Comparison of ENCODE assay signal across 14 cellular contexts in genomic region chr20:63940472-63941266, GRCh38. TPM values are rescaled to one million over a fixed set of nuclear protein-coding genes. Genes with fewer than 3 reads are reported as not detected.
DNase-seq lines count a peak whose midpoint lies in the region; ATAC-seq, FAIRE-seq and TF ChIP-seq lines count a peak whose summit lies in the region.
"Had no signal": no experiment of that assay in that cellular context is flagged by ENCODE, and none has a peak within 500 bp of the region (broad histone marks: within the 10 kb centered on the region; RNA-seq: fewer than 3 reads in every experiment).

No MANE protein-coding gene starts in this region.

- no peaks in the 10 kb centered on the region for H3K36me3 ChIP-seq in ES-I3 (ENCODE audit: insufficient read depth, low read length)
- peaks cover 16 to 47% of the 10 kb centered on the region in 2 experiments; a peak in 3 of 4 replicates for H3K36me3 ChIP-seq in GM12878 (ENCODE audit: control insufficient read depth in 2 of 2, insufficient read depth in 2 of 2, low read length in 1 of 2)
- peaks cover 0 to 40% (median 20%) of the 10 kb centered on the region in 4 donors for H3K36me3 ChIP-seq in right lobe of liver

- H3K9ac ChIP-seq in ES-I3 (ENCODE audit: low read depth, low read length) (peak overlapping the region; percentile 59), GM12878 (ENCODE audit: control insufficient read depth, insufficient read depth, low read length) (no peak overlapping the region)
- H3K9ac ChIP-seq: KMS-11 had no signal

- POLR2A ChIA-PET in GM12878 (lab: Charles Lee) = interaction anchor here (0.7 kb wide), 1 partner anchor 13 kb away, joined by 4 read pairs; no protein-coding TSS in a partner anchor

- H3K4me1 ChIP-seq in ES-I3 (ENCODE audit: insufficient read depth, low read length) = peaks cover 8% of the 10 kb centered on the region; the same call in 1 of the 2 replicates
- no peaks in the 10 kb centered on the region for H3K4me1 ChIP-seq in GM12878 (ENCODE audit: control insufficient read depth, insufficient read depth, low read length)
- no peaks in the 10 kb centered on the region for H3K4me1 ChIP-seq in right lobe of liver

- SMC1A ChIA-PET in GM12878 (lab: Charles Lee; ENCODE audit: uncharacterized antibody, unreplicated experiment) = no interaction called here

- no TSS peak for BruUV-seq in GM12878 (replicated peaks; lab: Mats Ljungman, UMichigan)

- TF ChIP-seq POLR2A in GM12878 (IDR thresholded peaks at IDR 0.05; ENCODE audit: low read depth, low read length) (0 out of 2 replicates have a peak, but pooled peaks have one; percentile 21), right lobe of liver (IDR thresholded peaks at IDR 0.05) (no peak), lower leg skin (IDR thresholded peaks at IDR 0.05) (no peak)

- H3K4me3 ChIP-seq in GM12878 = no peak overlapping the region
- no peak overlapping the region for H3K4me3 ChIP-seq in right lobe of liver
- no peak overlapping the region for H3K4me3 ChIP-seq in lower leg skin (ENCODE audit: low read depth, poor library complexity, severe bottlenecking)
- H3K4me3 ChIP-seq: cardiac muscle cell had no signal

- TF ChIP-seq CTCF in 22Rv1 (IDR thresholded peaks at IDR 0.05) (no peak), GM12878 (IDR thresholded peaks at IDR 0.05 in 2 of 3, conservative IDR thresholded peaks at IDR 0.05 in 1 of 3; ENCODE audit: control insufficient read depth in 2 of 3, extremely low read depth in 1 of 3, insufficient read depth in 1 of 3, low read depth in 3 of 3, low read length in 3 of 3) (no peak), right lobe of liver (IDR thresholded peaks at IDR 0.05) (no peak), lower leg skin (IDR thresholded peaks at IDR 0.05) (no peak)

- in situ Hi-C loops in GM12878 (cut with MboI) = no loop called here

- H4K20me1 ChIP-seq in GM12878 (ENCODE audit: control insufficient read depth, insufficient read depth) = no peaks in the 10 kb centered on the region

- H3K27me3 ChIP-seq in GM12878 (replicated peaks in 1 of 2; ENCODE audit: control insufficient read depth in 2 of 2, insufficient read depth in 2 of 2, low read length in 1 of 2) = no peaks in the 10 kb centered on the region
- no peaks in the 10 kb centered on the region for H3K27me3 ChIP-seq in right lobe of liver
- H3K27me3 ChIP-seq: cardiac muscle cell had no signal

- intact Hi-C loops in GM12878 (cut with micrococcal nuclease; ENCODE audit: unreplicated experiment) = no loop called here
- intact Hi-C loops in right lobe of liver (cut with DNase I) = no loop called here
- intact Hi-C loops in lower leg skin (cut with DNase I; ENCODE audit: low total_unique reads) = no loop called here

- no peak overlapping the region for H2AFZ ChIP-seq in GM12878 (ENCODE audit: control insufficient read depth, low read depth, low read length)

- FAIRE-seq in GM12878 (lab: Jason Lieb, UNC) = no peak

- no peak for TF ChIP-seq RAD21 in GM12878 (IDR thresholded peaks at IDR 0.05; ENCODE audit: insufficient read depth, low read depth, low read length)

- DNase-seq in GM12878 (ENCODE audit: low read depth, low spot score) (no peak), right lobe of liver (peak in 2 of 3 donors; percentile 30 to 55), lower leg skin (ENCODE audit: low spot score in 2 of 2) (no peak)
- DNase-seq: GDM1, NCI-H1930, NCI-H774 had no signal

- CTCF ChIA-PET in GM12878 (lab: Yijun Ruan, JAX) = interaction anchor here (0.9 kb wide), 1 partner anchor 26 kb away, joined by 3 read pairs; no protein-coding TSS in a partner anchor

- no peak for ATAC-seq in GM12878
- ATAC-seq in right lobe of liver = no peak
- ATAC-seq in HG03196 (IDR thresholded peaks at IDR 0.05; ENCODE audit: unreplicated experiment) = no peak
- no peak for ATAC-seq in GM19395 (IDR thresholded peaks at IDR 0.05; ENCODE audit: unreplicated experiment)
- no peak for ATAC-seq in HG03354 (IDR thresholded peaks at IDR 0.05; ENCODE audit: poor library complexity, severe bottlenecking, unreplicated experiment)

- H3K9me3 ChIP-seq in ES-I3 (ENCODE audit: control insufficient read depth, insufficient read depth, low read length) (no peaks in the 10 kb centered on the region), GM12878 (replicated peaks; ENCODE audit: control insufficient read depth, insufficient read depth, low read length) (no peaks in the 10 kb centered on the region; the same call in 2 of the 3 replicates), right lobe of liver (no peaks in the 10 kb centered on the region)

- H3K79me2 ChIP-seq in GM12878 (ENCODE audit: control insufficient read depth, insufficient read depth, low read length) = no peaks in the 10 kb centered on the region

- H3K4me2 ChIP-seq in GM12878 (ENCODE audit: control insufficient read depth, insufficient read depth) = no peak overlapping the region
- H3K4me2 ChIP-seq: KMS-11 had no signal

- peak overlapping the region; percentile 57 for H3K27ac ChIP-seq in 22Rv1
- H3K27ac ChIP-seq in GM12878 (ENCODE audit: control insufficient read depth, insufficient read depth) = no peak overlapping the region
- no peak overlapping the region for H3K27ac ChIP-seq in right lobe of liver
- H3K27ac ChIP-seq: C4-2B, cardiac muscle cell, KMS-11 had no signal

- no peak for TF ChIP-seq EP300 in GM12878 (IDR thresholded peaks at IDR 0.05; ENCODE audit: borderline replicate concordance in 1 of 2, control insufficient read depth in 1 of 2, low read depth in 2 of 2, low read length in 2 of 2)

- RAD21 ChIA-PET in GM12878 (lab: Charles Lee; ENCODE audit: unreplicated experiment) = no interaction called here

- WGBS in GM12878 (ENCODE audit: insufficient coverage, insufficient replicate concordance, low lambda C conversion rate, missing lambda C conversion rate) = 98% methylated on average over 54 of the region's 58 CpGs
- 93% methylated on average over 6 of the region's 58 CpGs for WGBS in right lobe of liver (ENCODE audit: insufficient coverage, low coverage, low lambda C conversion rate, missing lambda C conversion rate)
- 93 to 94% methylated on average over 32 to 56 of the region's 58 CpGs for WGBS in lower leg skin, 2 donors

RNA-seq across cellular contexts. Expression of gene UCKL1, which starts 15.5 kb away (rescaled TPM):
- total RNA-seq in GM12878 (2013; cell fraction: nucleolus; rRNA removed) = 58.9 and 62.6 TPM in 2 replicates
- 17.5 and 23.6 TPM in 2 replicates for total RNA-seq in GM12878 (2014; rRNA removed)
- 11.0 and 13.2 TPM in 2 replicates for total RNA-seq in GM12878 (2014; rRNA removed; fragmentation: Illumina TruSeq; extraction: Trizol)
- 30.0 and 36.3 TPM in 2 replicates for total RNA-seq in GM12878 (2021)
- polyA plus RNA-seq in GM12878 (2011; ENCODE audit: low read depth) = 10.2 TPM
- 10.9 and 26.0 TPM in 2 replicates for polyA plus RNA-seq in GM12878 (2011; rRNA removed)
- polyA plus RNA-seq in GM12878 (2011; cell fraction: cytosol; rRNA removed) = 34.7 and 54.2 TPM in 2 replicates
- 190 and 213 TPM in 2 replicates for polyA plus RNA-seq in GM12878 (2011; cell fraction: nucleus; rRNA removed)
- 22.7 and 27.4 TPM in 2 replicates for polyA plus RNA-seq in GM12878 (2012)
- polyA plus RNA-seq in GM12878 (2014; fragmentation: Illumina TruSeq; extraction: Trizol) = 5.6 and 13.4 TPM in 2 replicates
- 1 to 10 TPM; 2.4 to 7.9 TPM for polyA plus RNA-seq in GM12878 (2014; fragmentation: Nextera tagmentation; extraction: Ambion mirVana)
- polyA plus RNA-seq in GM12878 (2014; rRNA removed) = 34.4 and 42.5 TPM in 2 replicates
- polyA plus RNA-seq in GM12878 (2016; fragmentation: Nextera tagmentation; extraction: Ambion mirVana) = 10 to 100 TPM; 27.9 to 30.8 TPM
- polyA minus RNA-seq in GM12878 (2011; rRNA and poly(A)+ RNA removed) = 21.1 and 31.2 TPM in 2 replicates
- polyA minus RNA-seq in GM12878 (2011; cell fraction: cytosol; rRNA and poly(A)+ RNA removed) = 9.9 and 11.3 TPM in 2 replicates
- polyA minus RNA-seq in GM12878 (2011; cell fraction: nucleus; rRNA and poly(A)+ RNA removed) = 26.1 and 40.2 TPM in 2 replicates
- 10 to 100 TPM; 13.1 to 28.5 (median 16.9) TPM for total RNA-seq in right lobe of liver
- total RNA-seq in lower leg skin = 10 to 100 TPM; 28.1 to 44.3 (median 33.6) TPM

RNA-seq across cellular contexts. Expression of gene ZNF512B, which starts 29.1 kb away (rescaled TPM):
- 16.9 and 19.5 TPM in 2 replicates for total RNA-seq in GM12878 (2013; cell fraction: nucleolus; rRNA removed)
- 11.2 and 12.1 TPM in 2 replicates for total RNA-seq in GM12878 (2014; rRNA removed)
- total RNA-seq in GM12878 (2014; rRNA removed; fragmentation: Illumina TruSeq; extraction: Trizol) = 5.2 and 5.6 TPM in 2 replicates
- 21.2 and 23.9 TPM in 2 replicates for total RNA-seq in GM12878 (2021)
- polyA plus RNA-seq in GM12878 (2011; ENCODE audit: low read depth) = 4.3 TPM
- 1.8 and 2.8 TPM in 2 replicates for polyA plus RNA-seq in GM12878 (2011; rRNA removed)
- polyA plus RNA-seq in GM12878 (2011; cell fraction: cytosol; rRNA removed) = 4.7 and 6.6 TPM in 2 replicates
- polyA plus RNA-seq in GM12878 (2011; cell fraction: nucleus; rRNA removed) = 39.6 and 50.7 TPM in 2 replicates
- polyA plus RNA-seq in GM12878 (2012) = 11.0 and 14.2 TPM in 2 replicates
- polyA plus RNA-seq in GM12878 (2014; fragmentation: Illumina TruSeq; extraction: Trizol) = 2.0 and 5.1 TPM in 2 replicates
- under 1 TPM; 0.06 to 0.09 TPM for polyA plus RNA-seq in GM12878 (2014; fragmentation: Nextera tagmentation; extraction: Ambion mirVana)
- 12.2 and 15.2 TPM in 2 replicates for polyA plus RNA-seq in GM12878 (2014; rRNA removed)
- polyA plus RNA-seq in GM12878 (2016; fragmentation: Nextera tagmentation; extraction: Ambion mirVana) = 1 to 10 TPM; 1.1 to 1.6 TPM
- 1.8 and 4.2 TPM in 2 replicates for polyA minus RNA-seq in GM12878 (2011; rRNA and poly(A)+ RNA removed)
- 2.4 and 2.7 TPM in 2 replicates for polyA minus RNA-seq in GM12878 (2011; cell fraction: cytosol; rRNA and poly(A)+ RNA removed)
- 4.0 and 6.9 TPM in 2 replicates for polyA minus RNA-seq in GM12878 (2011; cell fraction: nucleus; rRNA and poly(A)+ RNA removed)
- 10 to 100 TPM; 10.8 to 16.8 (median 14.0) TPM for total RNA-seq in right lobe of liver
- 10 to 100 TPM; 15.3 to 19.8 (median 16.7) TPM for total RNA-seq in lower leg skin

RNA-seq across cellular contexts. Expression of gene SAMD10, which starts 38.8 kb away (rescaled TPM):
- total RNA-seq in GM12878 (2013; cell fraction: nucleolus; rRNA removed) = 118 and 125 TPM in 2 replicates
- total RNA-seq in GM12878 (2014; rRNA removed) = 20.2 and 23.9 TPM in 2 replicates
- 7.3 and 9.1 TPM in 2 replicates for total RNA-seq in GM12878 (2014; rRNA removed; fragmentation: Illumina TruSeq; extraction: Trizol)
- total RNA-seq in GM12878 (2021) = 42.1 and 42.7 TPM in 2 replicates
- polyA plus RNA-seq in GM12878 (2011; ENCODE audit: low read depth) = 26.5 TPM
- 14.1 and 28.4 TPM in 2 replicates for polyA plus RNA-seq in GM12878 (2011; rRNA removed)
- polyA plus RNA-seq in GM12878 (2011; cell fraction: cytosol; rRNA removed) = 45.8 and 64.7 TPM in 2 replicates
- 503 and 608 TPM in 2 replicates for polyA plus RNA-seq in GM12878 (2011; cell fraction: nucleus; rRNA removed)
- polyA plus RNA-seq in GM12878 (2012) = 51.9 and 72.0 TPM in 2 replicates
- polyA plus RNA-seq in GM12878 (2014; fragmentation: Illumina TruSeq; extraction: Trizol) = 4.7 and 16.3 TPM in 2 replicates
- polyA plus RNA-seq in GM12878 (2014; fragmentation: Nextera tagmentation; extraction: Ambion mirVana) = 1 to 10 TPM; 1.3 to 3.5 TPM
- 51.4 and 52.0 TPM in 2 replicates for polyA plus RNA-seq in GM12878 (2014; rRNA removed)
- polyA plus RNA-seq in GM12878 (2016; fragmentation: Nextera tagmentation; extraction: Ambion mirVana) = 10 to 100 TPM; 16.1 to 19.5 TPM
- polyA minus RNA-seq in GM12878 (2011; rRNA and poly(A)+ RNA removed) = 4.3 and 15.1 TPM in 2 replicates
- 12.4 and 12.9 TPM in 2 replicates for polyA minus RNA-seq in GM12878 (2011; cell fraction: cytosol; rRNA and poly(A)+ RNA removed)
- 18.6 and 20.6 TPM in 2 replicates for polyA minus RNA-seq in GM12878 (2011; cell fraction: nucleus; rRNA and poly(A)+ RNA removed)
- 1 to 10 TPM; 2.7 to 6.7 (median 3.5) TPM for total RNA-seq in right lobe of liver
- total RNA-seq in lower leg skin = 10 to 100 TPM in 3 of 4 donors, 1 to 10 TPM in 1; 8.1 to 11.3 (median 10.6) TPM

RNA-seq across cellular contexts. Expression of gene PRPF6, which starts 40.3 kb away (rescaled TPM):
- 134 and 156 TPM in 2 replicates for total RNA-seq in GM12878 (2013; cell fraction: nucleolus; rRNA removed)
- 57.6 and 62.5 TPM in 2 replicates for total RNA-seq in GM12878 (2014; rRNA removed)
- 66.1 and 72.2 TPM in 2 replicates for total RNA-seq in GM12878 (2014; rRNA removed; fragmentation: Illumina TruSeq; extraction: Trizol)
- 100 and 102 TPM in 2 replicates for total RNA-seq in GM12878 (2021)
- polyA plus RNA-seq in GM12878 (2011; ENCODE audit: low read depth) = 52.6 TPM
- polyA plus RNA-seq in GM12878 (2011; rRNA removed) = 33.4 and 52.7 TPM in 2 replicates
- polyA plus RNA-seq in GM12878 (2011; cell fraction: cytosol; rRNA removed) = 56.1 and 59.7 TPM in 2 replicates
- 68.3 and 113 TPM in 2 replicates for polyA plus RNA-seq in GM12878 (2011; cell fraction: nucleus; rRNA removed)
- polyA plus RNA-seq in GM12878 (2012) = 74.7 and 84.6 TPM in 2 replicates
- polyA plus RNA-seq in GM12878 (2014; fragmentation: Illumina TruSeq; extraction: Trizol) = 53.4 and 73.9 TPM in 2 replicates
- 10 to 100 TPM in 1 of 2 experiments, 1 to 10 TPM in 1; 5.0 to 10.7 TPM for polyA plus RNA-seq in GM12878 (2014; fragmentation: Nextera tagmentation; extraction: Ambion mirVana)
- 70.4 and 71.9 TPM in 2 replicates for polyA plus RNA-seq in GM12878 (2014; rRNA removed)
- polyA plus RNA-seq in GM12878 (2016; fragmentation: Nextera tagmentation; extraction: Ambion mirVana) = 100 to 1,000 TPM in 1 of 2 experiments, 10 to 100 TPM in 1; 97.9 to 102 TPM
- 56.6 and 60.4 TPM in 2 replicates for polyA minus RNA-seq in GM12878 (2011; rRNA and poly(A)+ RNA removed)
- 25.3 and 31.2 TPM in 2 replicates for polyA minus RNA-seq in GM12878 (2011; cell fraction: cytosol; rRNA and poly(A)+ RNA removed)
- polyA minus RNA-seq in GM12878 (2011; cell fraction: nucleus; rRNA and poly(A)+ RNA removed) = 22.7 and 36.7 TPM in 2 replicates
- total RNA-seq in right lobe of liver = 10 to 100 TPM; 21.7 to 28.9 (median 24.4) TPM
- total RNA-seq in lower leg skin = 10 to 100 TPM; 66.8 to 88.3 (median 79.1) TPM

RNA-seq across cellular contexts. Expression of gene DNAJC5, which starts 45.7 kb away (rescaled TPM):
- 32.0 and 39.1 TPM in 2 replicates for total RNA-seq in GM12878 (2013; cell fraction: nucleolus; rRNA removed)
- 33.7 and 36.0 TPM in 2 replicates for total RNA-seq in GM12878 (2014; rRNA removed)
- 16.9 and 17.9 TPM in 2 replicates for total RNA-seq in GM12878 (2014; rRNA removed; fragmentation: Illumina TruSeq; extraction: Trizol)
- 34.6 and 36.8 TPM in 2 replicates for total RNA-seq in GM12878 (2021)
- 10.2 TPM for polyA plus RNA-seq in GM12878 (2011; ENCODE audit: low read depth)
- polyA plus RNA-seq in GM12878 (2011; rRNA removed) = 13.2 and 20.6 TPM in 2 replicates
- 29.7 and 34.3 TPM in 2 replicates for polyA plus RNA-seq in GM12878 (2011; cell fraction: cytosol; rRNA removed)
- 34.3 and 39.2 TPM in 2 replicates for polyA plus RNA-seq in GM12878 (2011; cell fraction: nucleus; rRNA removed)
- polyA plus RNA-seq in GM12878 (2012) = 20.7 and 21.7 TPM in 2 replicates
- 6.1 and 16.0 TPM in 2 replicates for polyA plus RNA-seq in GM12878 (2014; fragmentation: Illumina TruSeq; extraction: Trizol)
- polyA plus RNA-seq in GM12878 (2014; fragmentation: Nextera tagmentation; extraction: Ambion mirVana) = 1 to 10 TPM in 1 of 2 experiments, under 1 TPM in 1; 0.69 to 1.6 TPM
- 27.8 and 31.8 TPM in 2 replicates for polyA plus RNA-seq in GM12878 (2014; rRNA removed)
- 10 to 100 TPM; 11.7 to 16.0 TPM for polyA plus RNA-seq in GM12878 (2016; fragmentation: Nextera tagmentation; extraction: Ambion mirVana)
- 22.3 and 37.0 TPM in 2 replicates for polyA minus RNA-seq in GM12878 (2011; rRNA and poly(A)+ RNA removed)
- 13.5 and 16.1 TPM in 2 replicates for polyA minus RNA-seq in GM12878 (2011; cell fraction: cytosol; rRNA and poly(A)+ RNA removed)
- 7.3 and 14.4 TPM in 2 replicates for polyA minus RNA-seq in GM12878 (2011; cell fraction: nucleus; rRNA and poly(A)+ RNA removed)
- total RNA-seq in right lobe of liver = 10 to 100 TPM; 10.7 to 26.0 (median 15.1) TPM
- total RNA-seq in lower leg skin = 10 to 100 TPM; 40.6 to 59.7 (median 49.7) TPM

Comparison
In these comparisons a context has a peak if more than half of its experiments do, and no peak if none do; other contexts are left out.
1. DNase-seq: peak in right lobe of liver (2 of 3); none in GM12878 (single experiment) and lower leg skin (0 of 2).